Comparison of ENCODE assay signal across 2 cellular contexts in genomic region chr14:105529506-105530445, GRCh38.
TF ChIP-seq lines count a peak whose summit lies in the region.

No MANE protein-coding gene starts in this region.

TF ChIP-seq in K562, 482 proteins besides CTCF, POLR2A, EP300 and RAD21 (continues in another document):
- no peak for TF ChIP-seq CBFA2T2 (conservative IDR thresholded peaks at IDR 0.05)
- TF ChIP-seq ZBTB34 (CRISPR knock-in tag; IDR thresholded peaks at IDR 0.05), result no peak
- TF ChIP-seq SRF (CRISPR knock-in tag; IDR thresholded peaks at IDR 0.05), result no peak
- TF ChIP-seq NCOA4 (IDR thresholded peaks at IDR 0.05; ENCODE audit: partially characterized antibody), result no peak
- no peak for TF ChIP-seq HINFP (tag; conservative IDR thresholded peaks at IDR 0.05; ENCODE audit: low read depth)
- no peak for TF ChIP-seq ZMIZ1 (IDR thresholded peaks at IDR 0.05; ENCODE audit: low read depth in 2 of 2, low read length in 2 of 2)
- TF ChIP-seq SAFB (IDR thresholded peaks at IDR 0.05; ENCODE audit: borderline replicate concordance, low read depth, low read length), result peak; percentile 42; the same call in 1 of the 2 replicates
- peak; percentile 6 for TF ChIP-seq PRDM10 (IDR thresholded peaks at IDR 0.05; ENCODE audit: partially characterized antibody)
- no peak for TF ChIP-seq TCF3 (CRISPR knock-in tag; IDR thresholded peaks at IDR 0.05)
- no peak for TF ChIP-seq XRCC5 (IDR thresholded peaks at IDR 0.05; ENCODE audit: low read depth, low read length)
- TF ChIP-seq MIER1 (IDR thresholded peaks at IDR 0.05; ENCODE audit: low read depth), result no peak
- TF ChIP-seq ZKSCAN8 (CRISPR knock-in tag; IDR thresholded peaks at IDR 0.05), result no peak
- peak in 1 of 2 experiments; percentile 81 for TF ChIP-seq E2F6 (IDR thresholded peaks at IDR 0.05; ENCODE audit: borderline replicate concordance in 1 of 2, extremely low read depth in 1 of 2, insufficient read depth in 1 of 2, insufficient read length in 1 of 2, low read depth in 1 of 2, low read length in 1 of 2, poor library complexity in 1 of 2, severe bottlenecking in 1 of 2)
- peak; percentile 9; the same call in 1 of the 2 replicates for TF ChIP-seq CBFA2T3 (IDR thresholded peaks at IDR 0.05)

TF ChIP-seq in WTC11, 78 proteins besides CTCF, POLR2A, EP300 and RAD21:
- no peak for TF ChIP-seq ZNF232 (CRISPR knock-in tag; IDR thresholded peaks at IDR 0.05)
- no peak for TF ChIP-seq ZNF396 (CRISPR knock-in tag; IDR thresholded peaks at IDR 0.05; ENCODE audit: borderline replicate concordance)
- TF ChIP-seq ESRRA (CRISPR knock-in tag; IDR thresholded peaks at IDR 0.05; ENCODE audit: borderline replicate concordance), result no peak
- no peak for TF ChIP-seq TEAD1 (CRISPR knock-in tag; IDR thresholded peaks at IDR 0.05)
